15 cellular contexts compared by ENCODE assay signal in the genomic region with DNA sequence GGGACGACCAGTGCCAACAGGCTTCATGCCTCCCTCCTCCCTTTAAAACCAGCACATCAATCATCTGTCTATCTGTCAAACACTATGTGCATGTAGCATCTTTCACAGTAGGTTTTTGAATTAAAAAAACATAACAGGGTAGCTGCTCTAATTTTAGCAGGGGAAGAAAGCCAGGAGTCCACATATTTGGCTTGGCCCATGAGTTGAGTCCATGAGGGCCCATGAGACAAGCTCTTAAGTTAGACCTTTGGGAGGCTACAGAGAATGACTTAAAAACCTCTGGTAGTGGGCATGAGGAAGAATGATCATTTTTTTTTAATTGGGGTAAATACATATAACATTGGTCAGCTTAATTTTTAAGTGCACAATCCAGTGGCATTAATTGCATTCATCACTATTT.
A peak's percentile ranks its signal among the peaks of the same experiment; 100 is the strongest.
DNase-seq lines count a peak whose midpoint lies in the region; ATAC-seq lines count a peak whose summit lies in the region.
"Had no signal": no experiment of that assay in that cellular context is flagged by ENCODE, and none has a peak within 500 bp of the region (broad histone marks: within the 10 kb centered on the region; RNA-seq: fewer than 3 reads in every experiment).

No MANE protein-coding gene starts in this region.

- no peaks in the 10 kb centered on the region for H3K79me2 ChIP-seq in mesendoderm (ENCODE audit: control insufficient read depth, insufficient read depth, low read length)

- H2BK120ac ChIP-seq in mesendoderm (ENCODE audit: low read depth, low read length) = no peak overlapping the region

- peaks cover 42% of the 10 kb centered on the region for H3K36me3 Mint-ChIP-seq in T-cell
- peaks cover 9 to 49% (median 25%) of the 10 kb centered on the region in 5 donors for H3K36me3 Mint-ChIP-seq in naive thymus-derived CD4-positive, alpha-beta T cell

- no peak overlapping the region for H2BK5ac ChIP-seq in mesendoderm (ENCODE audit: low read length)

- H3K4me1 Mint-ChIP-seq in T-cell = peaks cover 0 to 15% (median 9%) of the 10 kb centered on the region in 3 donors
- H3K4me1 Mint-ChIP-seq in naive thymus-derived CD4-positive, alpha-beta T cell = peaks cover 0 to 25% (median 4%) of the 10 kb centered on the region in 7 donors

- H4K5ac ChIP-seq in mesendoderm (ENCODE audit: low read length) = no peak overlapping the region

- no peaks in the 10 kb centered on the region for H3K27me3 Mint-ChIP-seq in T-cell
- H3K27me3 Mint-ChIP-seq in naive thymus-derived CD4-positive, alpha-beta T cell = no peaks in the 10 kb centered on the region

- no peak overlapping the region for H2BK15ac ChIP-seq in mesendoderm (replicated peaks; ENCODE audit: low read depth)

- H3K36me3 ChIP-seq in naive thymus-derived CD4-positive, alpha-beta T cell (ENCODE audit: control insufficient read depth in 2 of 3, insufficient read depth in 3 of 3, low read length in 3 of 3) = peaks cover 7 to 43% (median 10%) of the 10 kb centered on the region in 3 experiments
- H3K36me3 ChIP-seq in aorta (ENCODE audit: control insufficient read depth in 1 of 2, insufficient read depth in 2 of 2, low read length in 1 of 2) = no peaks in the 10 kb centered on the region
- no peaks in the 10 kb centered on the region for H3K36me3 ChIP-seq in mesendoderm (ENCODE audit: control insufficient read depth, insufficient read depth, low read length)

- H3K4me1 ChIP-seq in right cardiac atrium (ENCODE audit: control insufficient read depth, insufficient read depth, low read length) (peaks cover 4% of the 10 kb centered on the region), aorta (ENCODE audit: control insufficient read depth in 1 of 2, insufficient read depth in 2 of 2, low read length in 2 of 2) (peaks cover 3 to 7% of the 10 kb centered on the region in 2 donors), mesendoderm (ENCODE audit: control insufficient read depth, low read depth, low read length) (no peaks in the 10 kb centered on the region)
- H3K4me1 ChIP-seq in naive thymus-derived CD4-positive, alpha-beta T cell (ENCODE audit: control insufficient read depth in 2 of 2, insufficient read depth in 2 of 2, low read length in 2 of 2) = no peaks in the 10 kb centered on the region
- H3K4me1 ChIP-seq: A549 had no signal

- H2AK5ac ChIP-seq in mesendoderm (ENCODE audit: low read length) = no peak overlapping the region

- H3K18ac ChIP-seq in mesendoderm (ENCODE audit: low read length) = no peak overlapping the region

- H3K9me3 ChIP-seq in right cardiac atrium (ENCODE audit: control insufficient read depth, low read length) (no peaks in the 10 kb centered on the region), aorta (ENCODE audit: control insufficient read depth, low read length) (no peaks in the 10 kb centered on the region)
- no peaks in the 10 kb centered on the region for H3K9me3 ChIP-seq in naive thymus-derived CD4-positive, alpha-beta T cell (ENCODE audit: control insufficient read depth in 2 of 3, low read length in 3 of 3)
- H3K9me3 ChIP-seq: A549 had no signal

- no peak overlapping the region for H3K4ac ChIP-seq in mesendoderm (ENCODE audit: low read depth, low read length)

- CTCF ChIA-PET in T-cell (lab: Charles Lee) = interaction anchor here (0.6 to 2.9 kb wide), 15 partner anchors 11 to 1697 kb away, joined by 3 to 20 read pairs (median 4); no protein-coding TSS in a partner anchor
- CTCF ChIA-PET in naive thymus-derived CD4-positive, alpha-beta T cell (lab: Charles Lee) = interaction anchor here (1.0 to 2.3 kb wide), 4 partner anchors 142 to 374 kb away, joined by 3 to 9 read pairs (median 5); no protein-coding TSS in a partner anchor

- no peak overlapping the region for H3K9ac ChIP-seq in mesendoderm (ENCODE audit: low read length)

- no peak overlapping the region for H3K23ac ChIP-seq in mesendoderm (ENCODE audit: low read length)

- POLR2A ChIA-PET in T-cell (lab: Charles Lee) = interaction anchor here in 1 of 2 donors (1.3 kb wide), 1 partner anchor 375 kb away, joined by 3 read pairs; no protein-coding TSS in a partner anchor
- POLR2A ChIA-PET in naive thymus-derived CD4-positive, alpha-beta T cell (lab: Charles Lee) = no interaction called here

- H3K56ac ChIP-seq in mesendoderm (ENCODE audit: low read length) = no peak overlapping the region

- DNase-seq in Right ventricle myocardium inferior (ENCODE audit: missing footprints) = no peak
- no peak for DNase-seq in right cardiac atrium
- no peak for DNase-seq in T-cell
- DNase-seq in naive thymus-derived CD4-positive, alpha-beta T cell = no peak
- no peak for DNase-seq in aorta
- DNase-seq in mesendoderm = no peak
- no peak for DNase-seq in SHP77 (lab: John Stamatoyannopoulos, UW)
- DNase-seq: AML-193, DMS 273 treated with DMSO at 0.1 percent for 48 hours, NCI-H1048, NCI-H2107, NCI-H226, NCI-H526, RPMI8226 had no signal

- H3K9me3 Mint-ChIP-seq in T-cell = no peaks in the 10 kb centered on the region
- no peaks in the 10 kb centered on the region for H3K9me3 Mint-ChIP-seq in naive thymus-derived CD4-positive, alpha-beta T cell

- no peak overlapping the region for H4K8ac ChIP-seq in mesendoderm (ENCODE audit: low read depth, low read length)

- intact Hi-C loops in Right ventricle myocardium inferior (cut with DNase I) = loop anchor here (2.0 to 5.0 kb wide), 4 partner anchors 195 to 375 kb away; a partner anchor contains a TSS
- intact Hi-C loops in right cardiac atrium (cut with DNase I) = loop anchor here in 2 of 4 donors (5.0 to 10.0 kb wide), 3 partner anchors 195 to 375 kb away; a partner anchor contains a TSS
- intact Hi-C loops in naive thymus-derived CD4-positive, alpha-beta T cell (cut with micrococcal nuclease) = loop anchor here (5.0 kb wide), 2 partner anchors 128 to 538 kb away; no protein-coding TSS in a partner anchor
- intact Hi-C loops in aorta (cut with DNase I) = loop anchor here (1.0 to 10.0 kb wide), 5 partner anchors 193 to 383 kb away; a partner anchor contains a TSS

- ATAC-seq in Right ventricle myocardium inferior (peak; percentile 26), right cardiac atrium (no peak), T-cell (replicated peaks in 1 of 4) (no peak), aorta (ENCODE audit: low FRiP score) (peak; percentile 45)
- no peak for ATAC-seq in naive thymus-derived CD4-positive, alpha-beta T cell
- ATAC-seq: A549 had no signal

- no peak overlapping the region for H3K4me3 Mint-ChIP-seq in T-cell
- no peak overlapping the region for H3K4me3 Mint-ChIP-seq in naive thymus-derived CD4-positive, alpha-beta T cell

- H3K27ac Mint-ChIP-seq in T-cell = peak overlapping the region; percentile 2 to 37
- H3K27ac Mint-ChIP-seq in naive thymus-derived CD4-positive, alpha-beta T cell = peak overlapping the region in 5 of 9 donors; percentile 3 to 50 (median 24)

- H3K27ac ChIP-seq in right cardiac atrium (ENCODE audit: low read length) (no peak overlapping the region), aorta (ENCODE audit: low read depth in 1 of 2, low read length in 2 of 2) (no peak overlapping the region), mesendoderm (ENCODE audit: low read depth, low read length) (no peak overlapping the region)
- H3K27ac ChIP-seq in naive thymus-derived CD4-positive, alpha-beta T cell (ENCODE audit: low read depth, low read length) = no peak overlapping the region
- H3K27ac ChIP-seq: A549 had no signal

- H3K79me1 ChIP-seq in mesendoderm (ENCODE audit: low read length) = no peaks in the 10 kb centered on the region

- WGBS in right cardiac atrium = 72% methylated on average over 1 of the region's 1 CpG
- WGBS in aorta, 2 donors = 22 to 35% methylated on average over 1 of the region's 1 CpG
- no CpG with 5 or more reads among the region's 1 CpG for WGBS in mesendoderm (ENCODE audit: extremely low coverage, insufficient coverage, low lambda C conversion rate)

- H3K4me3 ChIP-seq in right cardiac atrium (ENCODE audit: low read length) (no peak overlapping the region), aorta (ENCODE audit: low read length in 2 of 2) (no peak overlapping the region), mesendoderm (ENCODE audit: low read length) (no peak overlapping the region)
- no peak overlapping the region for H3K4me3 ChIP-seq in naive thymus-derived CD4-positive, alpha-beta T cell (ENCODE audit: low read length)
- H3K4me3 ChIP-seq: A549 had no signal

- H3K4me2 ChIP-seq in mesendoderm (ENCODE audit: low read length) = no peak overlapping the region
- H3K4me2 ChIP-seq: A549 had no signal

- H3K27me3 ChIP-seq in right cardiac atrium (ENCODE audit: control insufficient read depth, insufficient read depth) (no peaks in the 10 kb centered on the region), aorta (ENCODE audit: control insufficient read depth in 1 of 2, insufficient read depth in 2 of 2, low read length in 1 of 2) (no peaks in the 10 kb centered on the region), mesendoderm (ENCODE audit: insufficient read depth, low read length, poor library complexity) (no peaks in the 10 kb centered on the region)
- H3K27me3 ChIP-seq in naive thymus-derived CD4-positive, alpha-beta T cell (ENCODE audit: control insufficient read depth in 2 of 2, insufficient read depth in 2 of 2, low read length in 2 of 2) = no peaks in the 10 kb centered on the region

Comparison
In these comparisons a context has a peak if more than half of its experiments do, and no peak if none do; other contexts are left out.
1. ATAC-seq: peak in Right ventricle myocardium inferior (single experiment) and aorta (single experiment); none in right cardiac atrium (0 of 2), T-cell (0 of 4) and naive thymus-derived CD4-positive, alpha-beta T cell (single experiment).